14 cellular contexts compared by ENCODE assay signal in genomic region chr22:18103527-18104269, GRCh38. TPM values are rescaled to one million over a fixed set of nuclear protein-coding genes. Genes with fewer than 3 reads are reported as not detected.
DNase-seq lines count a peak whose midpoint lies in the region; ATAC-seq and TF ChIP-seq lines count a peak whose summit lies in the region.
"Had no signal": no experiment of that assay in that cellular context is flagged by ENCODE, and none has a peak within 500 bp of the region (broad histone marks: within the 10 kb centered on the region; RNA-seq: fewer than 3 reads in every experiment).

No MANE protein-coding gene starts in this region.

- TF ChIP-seq CTCF in left ventricle myocardium inferior (IDR thresholded peaks at IDR 0.05; ENCODE audit: borderline replicate concordance) (no peak), endodermal cell (conservative IDR thresholded peaks at IDR 0.05) (no peak)

- WGBS in endodermal cell (ENCODE audit: insufficient coverage in 1 of 2, insufficient read length in 1 of 2), 2 experiments = 90 to 93% methylated on average over 6 to 14 of the region's 14 CpGs

- H3K9me3 ChIP-seq in left ventricle myocardium inferior (replicated peaks) (no peaks in the 10 kb centered on the region), MG63 (no peaks in the 10 kb centered on the region), endodermal cell (ENCODE audit: control insufficient read depth, low read length) (no peaks in the 10 kb centered on the region)
- H3K9me3 ChIP-seq: mucosa of descending colon, suprapubic skin had no signal

- DNase-seq in Right ventricle myocardium superior = no peak
- no peak for DNase-seq in left ventricle myocardium inferior
- peak; percentile 24 for DNase-seq in MG63
- DNase-seq in endodermal cell = peak; percentile 26
- peak; percentile 63 for DNase-seq in stimulated activated naive B cell treated with anti-CD40 and anti-IgM and Interleukin-4, amounts not matched to agents 10 μg/mL and 1 μg/mL and 100 μg/mL, for 72 hours
- DNase-seq: DMS 273 treated with DMSO at 0.1 percent for 48 hours, mucosa of descending colon, NCI-H2081 treated with DMSO at 0.1 percent for 48 hours had no signal

- peaks cover 5% of the 10 kb centered on the region for H3K36me3 Mint-ChIP-seq in endodermal cell (ENCODE audit: low read depth)
- peaks cover 55 to 62% of the 10 kb centered on the region in 2 donors for H3K36me3 Mint-ChIP-seq in stimulated activated naive B cell treated with anti-CD40 and anti-IgM and Interleukin-4, amounts not matched to agents 10 μg/mL and 1 μg/mL and 100 μg/mL, for 72 hours

- H3K9me3 Mint-ChIP-seq in endodermal cell = peaks cover 20% of the 10 kb centered on the region
- peaks cover 7 to 21% of the 10 kb centered on the region in 2 donors for H3K9me3 Mint-ChIP-seq in stimulated activated naive B cell treated with anti-CD40 and anti-IgM and Interleukin-4, amounts not matched to agents 10 μg/mL and 1 μg/mL and 100 μg/mL, for 72 hours

- H3K4me3 ChIP-seq in left ventricle myocardium inferior = no peak overlapping the region
- H3K4me3 ChIP-seq in MG63 = no peak overlapping the region
- H3K4me3 ChIP-seq in endodermal cell (ENCODE audit: low read length) = no peak overlapping the region
- H3K4me3 ChIP-seq: mucosa of descending colon, Peyer's patch, skin epidermis, suprapubic skin had no signal

- no peak overlapping the region for H3K9ac ChIP-seq in endodermal cell (ENCODE audit: extremely low read depth, low read length, poor library complexity, severe bottlenecking)

- ATAC-seq in Right ventricle myocardium superior (ENCODE audit: poor library complexity) (peak; percentile 43), GM21529 (IDR thresholded peaks at IDR 0.05; ENCODE audit: unreplicated experiment) (no peak), HG02759 (IDR thresholded peaks at IDR 0.05; ENCODE audit: unreplicated experiment) (no peak), GM21515 (IDR thresholded peaks at IDR 0.05; ENCODE audit: unreplicated experiment) (no peak)
- peak; percentile 92 to 93 for ATAC-seq in stimulated activated naive B cell treated with anti-CD40 and anti-IgM and Interleukin-4, amounts not matched to agents 10 μg/mL and 1 μg/mL and 100 μg/mL, for 72 hours (replicated peaks)

- H3K27ac ChIP-seq in left ventricle myocardium inferior (replicated peaks) (no peak overlapping the region), endodermal cell (ENCODE audit: low read depth, low read length) (no peak overlapping the region)
- H3K27ac ChIP-seq: Peyer's patch, skin epidermis, suprapubic skin had no signal

- H3K36me3 ChIP-seq in left ventricle myocardium inferior (no peaks in the 10 kb centered on the region), MG63 (peaks cover 3% of the 10 kb centered on the region), endodermal cell (ENCODE audit: control insufficient read depth, insufficient read depth, low read length) (no peaks in the 10 kb centered on the region)
- H3K36me3 ChIP-seq: suprapubic skin had no signal

- intact Hi-C loops in Right ventricle myocardium superior (cut with DNase I) (no loop called here), left ventricle myocardium inferior (cut with micrococcal nuclease) (no loop called here)

- peaks cover 19% of the 10 kb centered on the region for H3K27me3 Mint-ChIP-seq in endodermal cell (ENCODE audit: insufficient read depth)
- no peaks in the 10 kb centered on the region for H3K27me3 Mint-ChIP-seq in stimulated activated naive B cell treated with anti-CD40 and anti-IgM and Interleukin-4, amounts not matched to agents 10 μg/mL and 1 μg/mL and 100 μg/mL, for 72 hours

- H3K27ac Mint-ChIP-seq in endodermal cell = no peak overlapping the region
- peak overlapping the region; percentile 80 for H3K27ac Mint-ChIP-seq in stimulated activated naive B cell treated with anti-CD40 and anti-IgM and Interleukin-4, amounts not matched to agents 10 μg/mL and 1 μg/mL and 100 μg/mL, for 72 hours

- no peaks in the 10 kb centered on the region for H3K27me3 ChIP-seq in left ventricle myocardium inferior (ENCODE audit: low read depth)
- no peaks in the 10 kb centered on the region for H3K27me3 ChIP-seq in MG63
- H3K27me3 ChIP-seq in endodermal cell (ENCODE audit: control insufficient read depth, insufficient read depth, low read length, poor library complexity, severe bottlenecking) = no peaks in the 10 kb centered on the region
- H3K27me3 ChIP-seq: Peyer's patch, suprapubic skin had no signal

- no peak overlapping the region for H3K4me3 Mint-ChIP-seq in endodermal cell
- H3K4me3 Mint-ChIP-seq in stimulated activated naive B cell treated with anti-CD40 and anti-IgM and Interleukin-4, amounts not matched to agents 10 μg/mL and 1 μg/mL and 100 μg/mL, for 72 hours = peak overlapping the region; percentile 32 to 46

- H3K4me1 Mint-ChIP-seq in endodermal cell = no peaks in the 10 kb centered on the region
- peaks cover 29 to 53% of the 10 kb centered on the region in 2 donors for H3K4me1 Mint-ChIP-seq in stimulated activated naive B cell treated with anti-CD40 and anti-IgM and Interleukin-4, amounts not matched to agents 10 μg/mL and 1 μg/mL and 100 μg/mL, for 72 hours

- H3K4me1 ChIP-seq in left ventricle myocardium inferior = no peaks in the 10 kb centered on the region
- H3K4me1 ChIP-seq in endodermal cell (ENCODE audit: control insufficient read depth, insufficient read depth, low read length) = no peaks in the 10 kb centered on the region
- H3K4me1 ChIP-seq: Peyer's patch, suprapubic skin had no signal

RNA-seq across cellular contexts. Expression of gene TUBA8, which starts 6.9 kb away (rescaled TPM):
- total RNA-seq in Right ventricle myocardium superior (247 TPM), left ventricle myocardium inferior (253 TPM), endodermal cell (under 1 TPM; 0.58 to 0.66 TPM)
- 0.46 and 3.8 TPM in 2 replicates for total RNA-seq in MG63 (2014; rRNA removed; shearing (Covaris generic); ENCODE audit: low replicate concordance)
- polyA plus RNA-seq in endodermal cell (2013, experiment 1 of 2) = 1.3 TPM
- polyA plus RNA-seq in endodermal cell (2013, experiment 2 of 2) = 1.5 TPM

RNA-seq across cellular contexts. Expression of gene PEX26, which starts 25.9 kb away (rescaled TPM):
- 20.3 TPM for total RNA-seq in Right ventricle myocardium superior
- 20.5 TPM for total RNA-seq in left ventricle myocardium inferior
- total RNA-seq in MG63 (2014; rRNA removed; shearing (Covaris generic); ENCODE audit: low replicate concordance) = 10.5 and 13.5 TPM in 2 replicates
- 10 to 100 TPM; 43.1 to 45.7 TPM for total RNA-seq in endodermal cell
- 27.9 TPM for polyA plus RNA-seq in endodermal cell (2013, experiment 1 of 2)
- polyA plus RNA-seq in endodermal cell (2013, experiment 2 of 2) = 24.7 TPM

RNA-seq across cellular contexts. Expression of gene USP18, which starts 46.3 kb away (rescaled TPM):
- total RNA-seq in Right ventricle myocardium superior = 1.6 TPM
- 2.1 TPM for total RNA-seq in left ventricle myocardium inferior
- 3.9 and 6.5 TPM in 2 replicates for total RNA-seq in MG63 (2014; rRNA removed; shearing (Covaris generic); ENCODE audit: low replicate concordance)
- 1 to 10 TPM; 1.3 to 1.9 TPM for total RNA-seq in endodermal cell
- 2.6 TPM for polyA plus RNA-seq in endodermal cell (2013, experiment 1 of 2)
- polyA plus RNA-seq in endodermal cell (2013, experiment 2 of 2) = 2.6 TPM

Comparison
In these comparisons a context has a peak if more than half of its experiments do, and no peak if none do; other contexts are left out.
1. ATAC-seq: peak in Right ventricle myocardium superior (single experiment) and stimulated activated naive B cell treated with anti-CD40 and anti-IgM and Interleukin-4, amounts not matched to agents 10 μg/mL and 1 μg/mL and 100 μg/mL, for 72 hours (2 of 2); none in GM21529 (single experiment), HG02759 (single experiment) and GM21515 (single experiment).
2. DNase-seq: peak in MG63 (single experiment), endodermal cell (single experiment) and stimulated activated naive B cell treated with anti-CD40 and anti-IgM and Interleukin-4, amounts not matched to agents 10 μg/mL and 1 μg/mL and 100 μg/mL, for 72 hours (single experiment); none in Right ventricle myocardium superior (single experiment) and left ventricle myocardium inferior (single experiment).
3. RNA of gene TUBA8, which starts 6.9 kb away (total RNA-seq): 253 TPM in left ventricle myocardium inferior (single experiment) and 247 TPM in Right ventricle myocardium superior (single experiment); 0.58 to 0.66 TPM in endodermal cell and 0.46 to 3.8 TPM in MG63; every median in the first group is over 10 times any median in the second.